In genomic region chr17:40014375-40014980, GRCh38 we compare ENCODE assay signal across 9 cellular contexts. TPM values are rescaled to one million over a fixed set of nuclear protein-coding genes. Genes with fewer than 3 reads are reported as not detected.
A peak's percentile ranks its signal among the peaks of the same experiment; 100 is the strongest.
DNase-seq lines count a peak whose midpoint lies in the region; ATAC-seq and TF ChIP-seq lines count a peak whose summit lies in the region.
"Had no signal": no experiment of that assay in that cellular context is flagged by ENCODE, and none has a peak within 500 bp of the region (broad histone marks: within the 10 kb centered on the region; RNA-seq: fewer than 3 reads in every experiment).

No MANE protein-coding gene starts in this region.

- no peak for TF ChIP-seq CTCF in fibroblast of pulmonary artery (IDR thresholded peaks at IDR 0.05; ENCODE audit: low read length, missing control alignments)

- peak; percentile 19 for ATAC-seq in sciatic nerve
- no peak for ATAC-seq in left lobe of liver

- intact Hi-C loops in sciatic nerve (cut with DNase I): loop anchor here (10.0 kb wide), 1 partner anchor 180 kb away; no protein-coding TSS in a partner anchor

- DNase-seq in LHCN-M2 (ENCODE audit: low read depth) (peak; percentile 54), fibroblast of pulmonary artery (ENCODE audit: low read depth) (peak; percentile 48), sciatic nerve (ENCODE audit: low spot score) (no peak), left lobe of liver (ENCODE audit: low spot score) (no peak), T-helper 1 cell (no peak), foreskin melanocyte (no peak)

- no peak overlapping the region for H3K4me3 ChIP-seq in fibroblast of pulmonary artery (replicated peaks; ENCODE audit: low read depth, low read length)

RNA-seq across cellular contexts. Expression of gene CSF3, which starts 0.8 kb away (rescaled TPM):
- 5.1 and 6.7 TPM in 2 replicates for total RNA-seq in LHCN-M2 (2014; rRNA removed)
- polyA plus RNA-seq in LHCN-M2 (2012): 1.1 TPM
- 2.3 TPM for total RNA-seq in sciatic nerve
- not detected for total RNA-seq in left lobe of liver
- total RNA-seq: CD4-positive, alpha-beta memory T cell; kidney; NCI-H460 had no signal
- polyA plus RNA-seq: CD4-positive, alpha-beta memory T cell had no signal

RNA-seq across cellular contexts. Expression of gene PSMD3, which starts 33.9 kb away (rescaled TPM):
- total RNA-seq in LHCN-M2 (2014; rRNA removed): 153 and 159 TPM in 2 replicates
- polyA plus RNA-seq in LHCN-M2 (2012): 127 TPM
- total RNA-seq in sciatic nerve: 68.7 TPM
- total RNA-seq in left lobe of liver: 52.4 TPM

RNA-seq across cellular contexts. Expression of gene MED24, which starts 39.7 kb away (rescaled TPM):
- total RNA-seq in LHCN-M2 (2014; rRNA removed): 52.9 and 65.1 TPM in 2 replicates
- 36.8 TPM for polyA plus RNA-seq in LHCN-M2 (2012)
- total RNA-seq in sciatic nerve: 74.7 TPM
- 28.8 TPM for total RNA-seq in left lobe of liver

RNA-seq across cellular contexts. Expression of gene THRA, which starts 48.3 kb away (rescaled TPM):
- total RNA-seq in LHCN-M2 (2014; rRNA removed) (22.3 and 32.5 TPM in 2 replicates), sciatic nerve (72.0 TPM), left lobe of liver (10.7 TPM)
- 26.6 TPM for polyA plus RNA-seq in LHCN-M2 (2012)

RNA-seq across cellular contexts. Expression of gene GSDMA, which starts 51.7 kb away (rescaled TPM):
- not detected in 2 replicates for total RNA-seq in LHCN-M2 (2014; rRNA removed)
- not detected for polyA plus RNA-seq in LHCN-M2 (2012)
- total RNA-seq in sciatic nerve: 1.5 TPM
- total RNA-seq in left lobe of liver: not detected
- total RNA-seq: NCI-H460 had no signal

Comparison
In these comparisons a context has a peak if more than half of its experiments do, and no peak if none do; other contexts are left out.
1. DNase-seq: peak in LHCN-M2 (single experiment) and fibroblast of pulmonary artery (single experiment); none in sciatic nerve (single experiment), left lobe of liver (single experiment), T-helper 1 cell (0 of 5) and foreskin melanocyte (single experiment).